10 cellular contexts compared by ENCODE assay signal in the genomic region with DNA sequence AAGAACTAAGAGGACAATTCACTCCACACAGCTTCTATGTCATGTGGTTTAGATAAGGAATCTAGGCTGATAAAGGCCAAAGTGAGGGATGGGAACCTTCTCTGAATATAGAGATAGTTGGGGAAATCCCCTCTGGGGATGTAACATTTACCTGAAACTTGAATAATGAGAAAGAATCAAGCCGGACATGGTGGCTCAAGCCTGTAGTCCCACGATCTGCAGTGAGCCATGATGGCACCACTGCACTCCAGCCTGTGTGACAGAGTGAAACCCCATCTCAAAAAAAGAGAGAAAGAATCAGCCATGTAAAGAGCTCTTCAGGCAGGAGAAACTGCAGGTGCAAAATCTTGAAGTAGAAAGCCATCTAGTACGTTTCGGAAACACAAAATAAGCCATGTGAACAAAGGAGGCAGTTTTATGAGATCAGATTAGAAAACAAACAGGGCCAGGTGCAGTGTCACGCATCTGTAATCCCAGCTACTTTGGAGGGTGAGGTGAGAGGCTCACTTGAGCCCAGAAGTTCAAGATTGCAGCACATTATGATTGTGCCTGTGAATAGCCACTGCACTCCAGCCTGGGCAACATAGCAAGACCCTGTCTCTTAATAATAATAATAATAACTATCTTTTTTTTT.
DNase-seq lines count a peak whose midpoint lies in the region; ATAC-seq lines count a peak whose summit lies in the region.
"Had no signal": no experiment of that assay in that cellular context is flagged by ENCODE, and none has a peak within 500 bp of the region (broad histone marks: within the 10 kb centered on the region; RNA-seq: fewer than 3 reads in every experiment).

No MANE protein-coding gene starts in this region.

- ATAC-seq in GM19397 (IDR thresholded peaks at IDR 0.05; ENCODE audit: unreplicated experiment) (peak; percentile 53), HG03039 (IDR thresholded peaks at IDR 0.05; ENCODE audit: unreplicated experiment) (peak; percentile 57)
- ATAC-seq in stimulated activated effector memory CD8-positive, alpha-beta T cell treated with anti-CD3 and anti-CD28 coated beads, Interleukin-12 subunit alpha, Interleukin-12 subunit beta, amount 100 ng/mL, for 72 hours: no peak

- peak; percentile 84 for DNase-seq in DMS79 treated with DMSO at 0.1 percent for 48 hours (lab: John Stamatoyannopoulos, UW)
- peak; percentile 7 for DNase-seq in NCI-H2107 (lab: John Stamatoyannopoulos, UW)
- no peak for DNase-seq in activated CD4-positive, alpha-beta T cell treated with anti-CD3 and anti-CD28 coated beads, Interleukin-2, amount 50 U/mL, for 1 hour
- no peak for DNase-seq in stimulated activated effector memory CD8-positive, alpha-beta T cell treated with anti-CD3 and anti-CD28 coated beads, Interleukin-12 subunit alpha, Interleukin-12 subunit beta, amount 100 ng/mL, for 72 hours (ENCODE audit: low spot score in 2 of 2)
- DNase-seq in activated effector memory CD4-positive, alpha-beta T cell treated with Interleukin-2 at 50 U/mL for 16 hours: no peak
- DNase-seq in NCI-H2171 treated with DMSO at 0.1 percent for 48 hours (lab: John Stamatoyannopoulos, UW): no peak
- DNase-seq: SIG-M5; stimulated activated CD4-positive, alpha-beta T cell treated with anti-CD3 and anti-CD28 coated beads, Interleukin-4, amount 100 ng/mL, for 4 hours had no signal

- peaks cover 11% of the 10 kb centered on the region for H3K4me1 Mint-ChIP-seq in stimulated activated effector memory CD8-positive, alpha-beta T cell treated with anti-CD3 and anti-CD28 coated beads, Interleukin-12 subunit alpha, Interleukin-12 subunit beta, amount 100 ng/mL, for 72 hours

- peaks cover 4% of the 10 kb centered on the region for H3K36me3 Mint-ChIP-seq in stimulated activated effector memory CD8-positive, alpha-beta T cell treated with anti-CD3 and anti-CD28 coated beads, Interleukin-12 subunit alpha, Interleukin-12 subunit beta, amount 100 ng/mL, for 72 hours

- H3K4me3 Mint-ChIP-seq in stimulated activated effector memory CD8-positive, alpha-beta T cell treated with anti-CD3 and anti-CD28 coated beads, Interleukin-12 subunit alpha, Interleukin-12 subunit beta, amount 100 ng/mL, for 72 hours: no peak overlapping the region

- H3K9me3 Mint-ChIP-seq in stimulated activated effector memory CD8-positive, alpha-beta T cell treated with anti-CD3 and anti-CD28 coated beads, Interleukin-12 subunit alpha, Interleukin-12 subunit beta, amount 100 ng/mL, for 72 hours: no peaks in the 10 kb centered on the region

- no peak overlapping the region for H3K27ac Mint-ChIP-seq in stimulated activated effector memory CD8-positive, alpha-beta T cell treated with anti-CD3 and anti-CD28 coated beads, Interleukin-12 subunit alpha, Interleukin-12 subunit beta, amount 100 ng/mL, for 72 hours

Comparison
In these comparisons a context has a peak if more than half of its experiments do, and no peak if none do; other contexts are left out.
1. DNase-seq: peak in DMS79 treated with DMSO at 0.1 percent for 48 hours (single experiment) and NCI-H2107 (single experiment); none in activated CD4-positive, alpha-beta T cell treated with anti-CD3 and anti-CD28 coated beads, Interleukin-2, amount 50 U/mL, for 1 hour (single experiment), stimulated activated effector memory CD8-positive, alpha-beta T cell treated with anti-CD3 and anti-CD28 coated beads, Interleukin-12 subunit alpha, Interleukin-12 subunit beta, amount 100 ng/mL, for 72 hours (0 of 2), activated effector memory CD4-positive, alpha-beta T cell treated with Interleukin-2 at 50 U/mL for 16 hours (single experiment) and NCI-H2171 treated with DMSO at 0.1 percent for 48 hours (single experiment).